22 cellular contexts compared by ENCODE assay signal in the genomic region with DNA sequence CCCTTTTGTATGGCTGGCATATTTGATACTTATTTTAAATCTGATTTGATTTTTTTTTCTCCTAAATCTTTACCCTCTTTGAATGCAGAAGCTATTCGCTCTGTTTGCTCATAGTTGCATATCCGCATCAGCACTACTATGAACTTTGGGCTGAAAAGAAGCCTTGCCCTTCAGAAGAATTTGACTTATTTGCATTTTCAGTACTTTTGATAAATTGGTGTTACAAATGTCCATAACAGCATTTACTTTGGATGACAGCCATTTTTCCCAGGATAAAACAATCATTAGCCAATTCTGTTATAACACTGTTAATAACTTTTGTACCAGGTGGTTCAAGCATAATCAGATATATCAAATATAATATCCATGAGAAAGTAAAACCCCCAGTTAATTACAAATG.
"Had no signal": no experiment of that assay in that cellular context is flagged by ENCODE, and none has a peak within 500 bp of the region (broad histone marks: within the 10 kb centered on the region; RNA-seq: fewer than 3 reads in every experiment).

No MANE protein-coding gene starts in this region.

- H3K4me3 ChIP-seq: cardiac muscle cell, lower lobe of right lung, neural progenitor cell, right atrium auricular region, SK-N-MC, testis had no signal

- H3K27me3 Mint-ChIP-seq: activated CD4-positive, alpha-beta memory T cell treated with anti-CD3 and anti-CD28 coated beads, Interleukin-2, amount 10 ng/mL, durations not matched to agents 7 days and 5 days; activated naive CD4-positive, alpha-beta T cell treated with anti-CD3 and anti-CD28 coated beads, Interleukin-2, amount 10 ng/mL, durations not matched to agents 7 days and 5 days; naive B cell; progenitor cell of endocrine pancreas had no signal

- H3K27ac Mint-ChIP-seq: activated CD4-positive, alpha-beta memory T cell treated with anti-CD3 and anti-CD28 coated beads, Interleukin-2, amount 10 ng/mL, durations not matched to agents 7 days and 5 days; activated naive CD4-positive, alpha-beta T cell treated with anti-CD3 and anti-CD28 coated beads, Interleukin-2, amount 10 ng/mL, durations not matched to agents 7 days and 5 days; activated T-cell treated with anti-CD3 and anti-CD28 coated beads, Interleukin-2, amount 50 U/mL, for 72 hours; neural progenitor cell had no signal

- H3K4me1 Mint-ChIP-seq: activated naive CD4-positive, alpha-beta T cell treated with anti-CD3 and anti-CD28 coated beads, Interleukin-2, amount 10 ng/mL, durations not matched to agents 7 days and 5 days had no signal

- H3K4me1 ChIP-seq: lower lobe of right lung, right atrium auricular region, testis had no signal

- H3K9me3 Mint-ChIP-seq: activated CD4-positive, alpha-beta memory T cell treated with anti-CD3 and anti-CD28 coated beads, Interleukin-2, amount 10 ng/mL, durations not matched to agents 7 days and 5 days; activated naive CD4-positive, alpha-beta T cell treated with anti-CD3 and anti-CD28 coated beads, Interleukin-2, amount 10 ng/mL, durations not matched to agents 7 days and 5 days; activated T-cell treated with anti-CD3 and anti-CD28 coated beads, Interleukin-2, amount 50 U/mL, for 72 hours; naive B cell; neural progenitor cell had no signal

- H3K4me3 Mint-ChIP-seq: activated CD4-positive, alpha-beta memory T cell treated with anti-CD3 and anti-CD28 coated beads, Interleukin-2, amount 10 ng/mL, durations not matched to agents 7 days and 5 days; activated naive CD4-positive, alpha-beta T cell treated with anti-CD3 and anti-CD28 coated beads, Interleukin-2, amount 10 ng/mL, durations not matched to agents 7 days and 5 days; activated T-cell treated with anti-CD3 and anti-CD28 coated beads, Interleukin-2, amount 50 U/mL, for 72 hours; neural progenitor cell had no signal

- H3K27me3 ChIP-seq: cardiac muscle cell, neural progenitor cell, right atrium auricular region, testis had no signal

- H3K9me3 ChIP-seq: lower lobe of right lung, right atrium auricular region, testis had no signal

- H3K36me3 ChIP-seq: neural progenitor cell had no signal

- H3K27ac ChIP-seq: cardiac muscle cell, lower lobe of right lung, neural progenitor cell, right atrium auricular region, SK-N-MC, testis had no signal

- DNase-seq: activated CD4-positive, alpha-beta memory T cell treated with anti-CD3 and anti-CD28 coated beads, Interleukin-2, amount 10 ng/mL, durations not matched to agents 7 days and 5 days; activated CD4-positive, alpha-beta T cell treated with anti-CD3 and anti-CD28 coated beads for 48 hours; activated effector memory CD4-positive, alpha-beta T cell treated with Interleukin-2 at 50 U/mL for 16 hours; activated naive CD4-positive, alpha-beta T cell treated with anti-CD3 and anti-CD28 coated beads, Interleukin-2, amount 10 ng/mL, durations not matched to agents 7 days and 5 days; activated T-cell treated with anti-CD3 and anti-CD28 coated beads, Interleukin-2, amount 50 U/mL, for 72 hours; amygdala; dermis blood vessel endothelial cell; effector memory CD4-positive, alpha-beta T cell; foreskin melanocyte; hippocampal formation; lower lobe of right lung; naive B cell; stimulated activated CD4-positive, alpha-beta T cell treated with anti-CD3 and anti-CD28 coated beads, Interleukin-12 subunit alpha, Interleukin-12 subunit beta, amount 100 ng/mL, for 4 hours; stimulated activated CD4-positive, alpha-beta T cell treated with anti-CD3 and anti-CD28 coated beads, Interleukin-1b, Interleukin-23, amount 100 ng/mL, for 48 hours; SW 1271; testis; trophoblast cell had no signal

- ATAC-seq: lower lobe of right lung had no signal
